Comparison of ENCODE assay signal across 14 cellular contexts in the genomic region with DNA sequence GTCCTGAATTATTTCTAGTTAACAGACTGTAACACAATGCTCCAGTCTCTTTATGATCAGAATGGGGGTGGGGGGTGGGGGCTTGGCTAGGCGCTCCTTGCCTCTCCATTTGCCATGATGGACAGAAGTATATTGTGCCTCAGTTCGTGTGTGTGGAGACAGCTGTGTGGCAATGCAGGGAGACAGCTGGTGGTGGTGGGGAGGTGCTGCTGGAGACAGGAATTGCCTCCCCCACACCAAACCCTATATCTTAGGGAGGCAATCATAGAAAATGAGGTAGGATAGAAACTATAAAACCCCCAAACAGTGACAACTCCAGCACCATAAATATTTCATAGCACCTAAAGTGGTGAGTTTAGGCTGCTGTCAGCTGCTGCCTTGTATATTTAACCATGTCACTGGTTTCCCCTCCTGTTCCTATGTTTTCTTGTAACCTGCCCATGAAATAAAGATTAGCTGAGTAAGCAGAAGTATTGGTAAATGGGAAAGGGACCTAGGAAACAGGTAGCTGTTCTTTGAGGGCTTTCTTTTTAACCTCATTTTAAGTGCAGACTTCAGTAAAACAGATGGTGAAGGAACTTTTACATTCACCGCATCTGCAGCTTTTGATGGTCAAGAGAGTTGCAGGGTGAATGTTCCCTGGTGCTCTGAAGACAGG. TPM values are rescaled to one million over a fixed set of nuclear protein-coding genes. Genes with fewer than 3 reads are reported as not detected.
DNase-seq lines count a peak whose midpoint lies in the region; ATAC-seq, FAIRE-seq and TF ChIP-seq lines count a peak whose summit lies in the region.
"Had no signal": no experiment of that assay in that cellular context is flagged by ENCODE, and none has a peak within 500 bp of the region (broad histone marks: within the 10 kb centered on the region; RNA-seq: fewer than 3 reads in every experiment).

No MANE protein-coding gene starts in this region.

- CTCF ChIA-PET in RWPE1 (lab: Yijun Ruan, JAX), result interaction anchor here (0.9 to 1.6 kb wide), 2 partner anchors 95 to 109 kb away, joined by 7 to 8 read pairs; no protein-coding TSS in a partner anchor

- H3K79me2 ChIP-seq in keratinocyte (ENCODE audit: control insufficient read depth, insufficient read depth, low read length), result peaks cover 63% of the 10 kb centered on the region

- DNase-seq in COLO668 (lab: John Stamatoyannopoulos, UW; ENCODE audit: unreplicated experiment), result peak; percentile 35
- DNase-seq in RWPE1 (ENCODE audit: low spot score), result no peak
- no peak for DNase-seq in keratinocyte (ENCODE audit: low read depth, low spot score)
- DNase-seq in psoas muscle, result no peak
- no peak for DNase-seq in activated CD8-positive, alpha-beta memory T cell treated with anti-CD3 and anti-CD28 coated beads for 24 hours
- no peak for DNase-seq in NCI-H82 treated with DMSO at 0.1 percent for 48 hours (lab: John Stamatoyannopoulos, UW; ENCODE audit: unreplicated experiment)
- DNase-seq in NCI-H2081 treated with DMSO at 0.1 percent for 48 hours (lab: John Stamatoyannopoulos, UW), result no peak
- DNase-seq: activated CD8-positive, alpha-beta memory T cell treated with anti-CD3 and anti-CD28 coated beads, Interleukin-2, amount 10 ng/mL, durations not matched to agents 7 days and 5 days; EL; MM.1S; natural killer cell; NCI-H446 had no signal

- peaks cover 0 to 6% of the 10 kb centered on the region in 2 experiments for H3K36me3 ChIP-seq in keratinocyte (ENCODE audit: control insufficient read depth in 2 of 2, extremely low read depth in 1 of 2, insufficient read depth in 2 of 2, low read length in 2 of 2)
- H3K36me3 ChIP-seq in psoas muscle (ENCODE audit: insufficient read depth in 1 of 2, low read depth in 1 of 2), result no peaks in the 10 kb centered on the region

- no peak for TF ChIP-seq CTCF in RWPE1 (conservative IDR thresholded peaks at IDR 0.05; ENCODE audit: low read depth)
- no peak for TF ChIP-seq CTCF in keratinocyte (optimal IDR thresholded peaks at IDR 0.05 in 1 of 3, IDR thresholded peaks at IDR 0.05 in 1 of 3, conservative IDR thresholded peaks at IDR 0.05 in 1 of 3; ENCODE audit: extremely low read depth in 1 of 3, insufficient read depth in 2 of 3, low read length in 3 of 3)
- TF ChIP-seq CTCF in psoas muscle (IDR thresholded peaks at IDR 0.05), result no peak

- H3K27me3 ChIP-seq in keratinocyte (ENCODE audit: control insufficient read depth, extremely low read depth, insufficient read depth, low read length) (no peaks in the 10 kb centered on the region), psoas muscle (ENCODE audit: insufficient read depth in 3 of 3, low read length in 2 of 3) (no peaks in the 10 kb centered on the region)
- H3K27me3 ChIP-seq: SJSA1 had no signal

- H3K27ac ChIP-seq in RWPE1, result peak overlapping the region; percentile 83
- H3K27ac ChIP-seq in keratinocyte (ENCODE audit: control insufficient read depth, insufficient read depth, low read length), result no peak overlapping the region
- no peak overlapping the region for H3K27ac ChIP-seq in psoas muscle
- H3K27ac ChIP-seq: SJSA1 had no signal

- peaks cover 82% of the 10 kb centered on the region for H3K4me1 ChIP-seq in keratinocyte (ENCODE audit: control insufficient read depth, extremely low read depth, insufficient read depth, low read length)
- peaks cover 57% of the 10 kb centered on the region for H3K4me1 ChIP-seq in psoas muscle

- no peak overlapping the region for H3K4me3 ChIP-seq in keratinocyte (ENCODE audit: control insufficient read depth in 2 of 3, extremely low read depth in 1 of 3, insufficient read depth in 2 of 3, low read depth in 1 of 3, low read length in 3 of 3)
- H3K4me3 ChIP-seq in psoas muscle, result peak overlapping the region; percentile 84
- H3K4me3 ChIP-seq: SJSA1 had no signal

- no peak overlapping the region for H3K9ac ChIP-seq in keratinocyte (ENCODE audit: control insufficient read depth, extremely low read depth, insufficient read depth, low read length)

- no peaks in the 10 kb centered on the region for H3K9me3 ChIP-seq in keratinocyte (ENCODE audit: control insufficient read depth, low read depth, low read length)
- H3K9me3 ChIP-seq in psoas muscle, result no peaks in the 10 kb centered on the region
- H3K9me3 ChIP-seq: SJSA1 had no signal

- POLR2A ChIA-PET in RWPE1 (lab: Yijun Ruan, JAX; ENCODE audit: low non-redundant PET), result no interaction called here

- no peaks in the 10 kb centered on the region for H4K20me1 ChIP-seq in keratinocyte (ENCODE audit: control insufficient read depth, extremely low read depth, insufficient read depth, low read length)

- H2AFZ ChIP-seq in keratinocyte (ENCODE audit: control insufficient read depth, low read length), result no peak overlapping the region

- H3K4me2 ChIP-seq in keratinocyte (ENCODE audit: control insufficient read depth, extremely low read depth, insufficient read depth, low read depth, low read length), result peak overlapping the region; percentile 97

- intact Hi-C loops in psoas muscle (cut with DNase I), result loop anchor here (5.0 to 10.0 kb wide), 4 partner anchors 39 to 346 kb away; no protein-coding TSS in a partner anchor

- peaks cover 4% of the 10 kb centered on the region for H3K9me1 ChIP-seq in keratinocyte (ENCODE audit: control insufficient read depth, extremely low read depth, insufficient read depth, low read length)

- dilution Hi-C loops in keratinocyte (cut with MboI; ENCODE audit: extremely low pct_ligation_motif_present, low sequenced_read_pairs), result no loop called here

- 40 to 67% (median 57%) methylated on average over 3 of the region's 3 CpGs for WGBS in psoas muscle, 3 donors

- ATAC-seq in psoas muscle, result no peak
- no peak for ATAC-seq in HG03342 (IDR thresholded peaks at IDR 0.05; ENCODE audit: unreplicated experiment)
- ATAC-seq: activated CD8-positive, alpha-beta memory T cell treated with anti-CD3 and anti-CD28 coated beads, Interleukin-2, amount 10 ng/mL, durations not matched to agents 7 days and 5 days; natural killer cell had no signal

- no peak for FAIRE-seq in keratinocyte (lab: Jason Lieb, UNC)

RNA-seq across cellular contexts. Expression of gene PLXNA2, which starts 3.4 kb away (rescaled TPM):
- polyA plus RNA-seq in keratinocyte, result 4.6 to 10.4 TPM (median 6.7 TPM) in 3 replicates
- polyA plus RNA-seq in keratinocyte (2011; ENCODE audit: low read depth), result 12.3 TPM
- 2.3 and 2.4 TPM in 2 replicates for polyA plus RNA-seq in keratinocyte (2011; cell fraction: cytosol; rRNA removed)
- 26.3 and 30.3 TPM in 2 replicates for polyA plus RNA-seq in keratinocyte (2011; cell fraction: nucleus; rRNA removed)
- polyA plus RNA-seq in keratinocyte (2012; ENCODE audit: low replicate concordance), result 10.5 and 12.6 TPM in 2 replicates
- polyA minus RNA-seq in keratinocyte, result 23.0 to 62.6 TPM (median 25.4 TPM) in 3 replicates
- 5.6 TPM for polyA minus RNA-seq in keratinocyte (2011; cell fraction: cytosol; rRNA and poly(A)+ RNA removed)
- polyA minus RNA-seq in keratinocyte (2011; cell fraction: nucleus; rRNA and poly(A)+ RNA removed), result 34.4 and 46.8 TPM in 2 replicates
- total RNA-seq in psoas muscle, result 10 to 100 TPM; 20.8 to 33.6 (median 22.3) TPM
- polyA plus RNA-seq in psoas muscle, result 1 to 10 TPM; 4.4 to 4.9 (median 4.7) TPM
